Comparison of ENCODE assay signal across 10 cellular contexts in genomic region chr19:47445937-47446402, GRCh38. TPM values are rescaled to one million over a fixed set of nuclear protein-coding genes. Genes with fewer than 3 reads are reported as not detected.
DNase-seq lines count a peak whose midpoint lies in the region; ATAC-seq, FAIRE-seq and TF ChIP-seq lines count a peak whose summit lies in the region.
"Had no signal": no experiment of that assay in that cellular context is flagged by ENCODE, and none has a peak within 500 bp of the region (broad histone marks: within the 10 kb centered on the region; RNA-seq: fewer than 3 reads in every experiment).

No MANE protein-coding gene starts in this region.

- TF ChIP-seq CTCF in K562 (IDR thresholded peaks at IDR 0.05 in 2 of 3, conservative IDR thresholded peaks at IDR 0.05 in 1 of 3; ENCODE audit: insufficient read depth in 2 of 3, low read depth in 1 of 3, low read length in 3 of 3) = no peak
- TF ChIP-seq CTCF in upper lobe of left lung (IDR thresholded peaks at IDR 0.05) = no peak
- TF ChIP-seq CTCF in esophagus squamous epithelium (IDR thresholded peaks at IDR 0.05) = no peak

- H3K9me3 ChIP-seq in BLaER1 (no peaks in the 10 kb centered on the region), K562 (replicated peaks; ENCODE audit: control insufficient read depth, insufficient read depth, low read depth, low read length) (no peaks in the 10 kb centered on the region), upper lobe of left lung (peaks cover 0 to 6% (median 0%) of the 10 kb centered on the region in 4 donors), esophagus squamous epithelium (no peaks in the 10 kb centered on the region)

- DNase-seq in Jurkat, Clone E6-1 (ENCODE audit: low read depth, low spot score) = peak; percentile 76
- DNase-seq in T-helper 2 cell treated with Interferon-gamma antibody and Interleukin-4, amounts not matched to agents 5 μg/mL and 100 μg/mL, for 36 hours (ENCODE audit: low spot score) = peak; percentile 46
- DNase-seq in K562 (ENCODE audit: extremely low read depth in 1 of 4, low spot score in 3 of 4) (peak; percentile 61 to 76 (median 74)), naive B cell (peak; percentile 48), upper lobe of left lung (peak; percentile 42 to 84), esophagus squamous epithelium (lab: John Stamatoyannopoulos, UW) (no peak), middle frontal gyrus (ENCODE audit: extremely low spot score, low spot score) (no peak)

- in situ Hi-C loops in K562 (cut with MboI) = no loop called here

- no TSS peak for BruUV-seq in K562 (replicated peaks; lab: Mats Ljungman, UMichigan)

- no peaks in the 10 kb centered on the region for H3K9me3 Mint-ChIP-seq in T-helper 2 cell treated with Interferon-gamma antibody and Interleukin-4, amounts not matched to agents 5 μg/mL and 100 μg/mL, for 36 hours
- H3K9me3 Mint-ChIP-seq in naive B cell = peaks cover 6 to 19% (median 11%) of the 10 kb centered on the region in 7 donors

- H3K4me3 ChIP-seq in BLaER1 (no peak overlapping the region), K562 (peak overlapping the region; percentile 5; the same call in 1 of the 2 replicates), upper lobe of left lung (no peak overlapping the region), esophagus squamous epithelium (peak overlapping the region in 1 of 4 donors; percentile 5)
- peak overlapping the region; percentile 40 for H3K4me3 ChIP-seq in Jurkat, Clone E6-1 (ENCODE audit: low read length)

- H3K79me2 ChIP-seq in K562 (ENCODE audit: control insufficient read depth, insufficient read depth, low read length) = no peaks in the 10 kb centered on the region

- no peaks in the 10 kb centered on the region for H3K36me3 Mint-ChIP-seq in T-helper 2 cell treated with Interferon-gamma antibody and Interleukin-4, amounts not matched to agents 5 μg/mL and 100 μg/mL, for 36 hours (ENCODE audit: low read depth)
- peaks cover 0 to 33% of the 10 kb centered on the region in 2 donors for H3K36me3 Mint-ChIP-seq in naive B cell

- TF ChIP-seq POLR2A in K562 (conservative IDR thresholded peaks at IDR 0.05) (no peak), upper lobe of left lung (IDR thresholded peaks at IDR 0.05) (no peak), esophagus squamous epithelium (IDR thresholded peaks at IDR 0.05) (no peak)

- no peak overlapping the region for H3K9ac ChIP-seq in BLaER1
- peak overlapping the region in 1 of 2 experiments; percentile 82; a peak in 1 of 4 replicates for H3K9ac ChIP-seq in K562 (ENCODE audit: insufficient read depth in 1 of 2, low read depth in 2 of 2, low read length in 2 of 2)

- H3K27ac ChIP-seq in BLaER1 (no peak overlapping the region), K562 (ENCODE audit: extremely low read depth, low read depth, low read length) (no peak overlapping the region), upper lobe of left lung (no peak overlapping the region), esophagus squamous epithelium (no peak overlapping the region)

- H3K27me3 Mint-ChIP-seq in T-helper 2 cell treated with Interferon-gamma antibody and Interleukin-4, amounts not matched to agents 5 μg/mL and 100 μg/mL, for 36 hours (ENCODE audit: low read depth) = peaks cover 68% of the 10 kb centered on the region
- H3K27me3 Mint-ChIP-seq in naive B cell = peaks cover 83 to 93% (median 83%) of the 10 kb centered on the region in 3 donors

- H4K20me1 ChIP-seq in BLaER1 (peaks cover 50% of the 10 kb centered on the region; the same call in 1 of the 2 replicates), K562 (replicated peaks; ENCODE audit: control insufficient read depth, insufficient read depth, low read length) (peaks cover 7% of the 10 kb centered on the region; the same call in 1 of the 2 replicates)

- intact Hi-C loops in K562 (cut with micrococcal nuclease) (loop anchor here (10.0 kb wide), 1 partner anchor 159 kb away; the partner anchor contains the start of gene BICRA), esophagus squamous epithelium (cut with DNase I) (no loop called here)

- 0% methylated on average over 7 of the region's 22 CpGs for WGBS in K562 (ENCODE audit: insufficient coverage, low coverage, missing lambda C conversion rate)
- WGBS in upper lobe of left lung, 2 donors = 4% methylated on average over 19 to 21 of the region's 22 CpGs
- 3 to 6% methylated on average over 19 to 21 of the region's 22 CpGs for WGBS in esophagus squamous epithelium, 2 donors

- CTCF ChIA-PET in K562 (lab: Yijun Ruan, JAX; ENCODE audit: low intra/inter-chr PET ratio) = no interaction called here

- H3K4me1 ChIP-seq in BLaER1 (peaks cover 14% of the 10 kb centered on the region; the same call in 1 of the 2 replicates), K562 (replicated peaks in 1 of 2; ENCODE audit: control insufficient read depth in 2 of 2, insufficient read depth in 2 of 2, low read length in 2 of 2) (peaks cover 13 to 39% of the 10 kb centered on the region in 2 experiments; a peak in 4 of 5 replicates), upper lobe of left lung (peaks cover 9 to 42% (median 29%) of the 10 kb centered on the region in 4 donors), esophagus squamous epithelium (peaks cover 4 to 39% (median 16%) of the 10 kb centered on the region in 3 donors)

- H3K27me3 ChIP-seq in BLaER1 (peaks cover 84% of the 10 kb centered on the region), K562 (ENCODE audit: control insufficient read depth in 2 of 2, insufficient read depth in 2 of 2, low read length in 2 of 2) (peaks cover 19 to 46% of the 10 kb centered on the region in 2 experiments; a peak in 4 of 5 replicates), upper lobe of left lung (peaks cover 0 to 54% (median 30%) of the 10 kb centered on the region in 4 donors), esophagus squamous epithelium (peaks cover 6 to 97% (median 15%) of the 10 kb centered on the region in 4 donors)

- POLR2A ChIA-PET in K562 (lab: Yijun Ruan, JAX) = interaction anchor here (0.6 to 0.9 kb wide), 3 partner anchors 8 to 16 kb away, joined by 3 to 6 read pairs (median 3); no protein-coding TSS in a partner anchor

- H3K4me2 ChIP-seq in BLaER1 (peak overlapping the region; percentile 59), K562 (ENCODE audit: insufficient read depth, low read length) (peak overlapping the region; percentile 97)

- ATAC-seq in K562 = peak; percentile 12; the same call in 2 of the 3 replicates
- peak; percentile 88 to 94 for ATAC-seq in naive B cell (ENCODE audit: low read depth in 2 of 2)
- ATAC-seq in upper lobe of left lung (ENCODE audit: low FRiP score in 2 of 2) = peak; percentile 49 to 56

- TF ChIP-seq EP300 in K562 (IDR thresholded peaks at IDR 0.05; ENCODE audit: low read length) = no peak
- TF ChIP-seq EP300 in upper lobe of left lung (IDR thresholded peaks at IDR 0.05) = no peak

- peaks cover 5% of the 10 kb centered on the region for H3K9me1 ChIP-seq in K562 (ENCODE audit: control insufficient read depth, insufficient read depth, low read length)

- no peaks in the 10 kb centered on the region for H3K36me3 ChIP-seq in BLaER1
- no peaks in the 10 kb centered on the region for H3K36me3 ChIP-seq in K562 (ENCODE audit: control insufficient read depth, insufficient read depth, low read length)
- H3K36me3 ChIP-seq in upper lobe of left lung = no peaks in the 10 kb centered on the region
- H3K36me3 ChIP-seq in esophagus squamous epithelium = no peaks in the 10 kb centered on the region

- no peak overlapping the region for H3K27ac Mint-ChIP-seq in T-helper 2 cell treated with Interferon-gamma antibody and Interleukin-4, amounts not matched to agents 5 μg/mL and 100 μg/mL, for 36 hours
- peak overlapping the region in 3 of 6 donors; percentile 3 to 86 (median 63) for H3K27ac Mint-ChIP-seq in naive B cell

- peak overlapping the region; percentile 78 for H3K4me3 Mint-ChIP-seq in T-helper 2 cell treated with Interferon-gamma antibody and Interleukin-4, amounts not matched to agents 5 μg/mL and 100 μg/mL, for 36 hours
- peak overlapping the region; percentile 33 to 90 (median 79) for H3K4me3 Mint-ChIP-seq in naive B cell

- H2AFZ ChIP-seq in K562 (ENCODE audit: low read depth, low read length) = peak overlapping the region; percentile 100

- TF ChIP-seq RAD21 in K562 (CRISPR knock-in tag; conservative IDR thresholded peaks at IDR 0.05 in 1 of 2, IDR thresholded peaks at IDR 0.05 in 1 of 2) = no peak

- no peak for FAIRE-seq in K562 (lab: Jason Lieb, UNC)
- FAIRE-seq: colon, GM18507 had no signal

- H3K4me1 Mint-ChIP-seq in T-helper 2 cell treated with Interferon-gamma antibody and Interleukin-4, amounts not matched to agents 5 μg/mL and 100 μg/mL, for 36 hours (ENCODE audit: low read depth) = peaks cover 30% of the 10 kb centered on the region
- H3K4me1 Mint-ChIP-seq in naive B cell = peaks cover 31 to 43% (median 37%) of the 10 kb centered on the region in 3 donors

RNA-seq across cellular contexts. Expression of gene SLC8A2, which starts 25.7 kb away (rescaled TPM):
- not detected for polyA plus RNA-seq in Jurkat, Clone E6-1 (2012; ENCODE audit: insufficient read depth, insufficient read length)
- total RNA-seq in K562 (2011; cell fraction: chromatin; rRNA removed; ENCODE audit: low replicate concordance) = 1.0 and 3.4 TPM in 2 replicates
- 1.2 and 2.0 TPM in 2 replicates for total RNA-seq in K562 (2011; cell fraction: nucleolus; rRNA removed)
- 1.0 and 1.5 TPM in 2 replicates for total RNA-seq in K562 (2011; cell fraction: nucleoplasm; rRNA removed)
- 0.64 and 0.86 TPM in 2 replicates for total RNA-seq in K562 (2014; rRNA removed)
- total RNA-seq in K562 (2014; rRNA removed; fragmentation: Illumina TruSeq; extraction: Trizol) = 0.10 and 0.15 TPM in 2 replicates
- 0.30 TPM in 1 of 2 replicates, not detected in the other for total RNA-seq in K562 (2015; rRNA removed; fragmentation: Illumina TruSeq; extraction: Trizol)
- total RNA-seq in K562 (2021) = 0.60 and 0.66 TPM in 2 replicates
- 0.09 and 0.17 TPM in 2 replicates for polyA plus RNA-seq in K562 (2011; rRNA removed)
- polyA plus RNA-seq in K562 (2011; cell fraction: cytosol; rRNA removed) = 0.21 and 1.7 TPM in 2 replicates
- 0.48 and 1.0 TPM in 2 replicates for polyA plus RNA-seq in K562 (2011; cell fraction: nucleus; rRNA removed)
- 0.61 and 0.62 TPM in 2 replicates for polyA plus RNA-seq in K562 (2012)
- polyA plus RNA-seq in K562 (2014; fragmentation: Illumina TruSeq; extraction: Trizol) = 0.07 and 0.43 TPM in 2 replicates
- not detected for polyA plus RNA-seq in K562 (2014; fragmentation: Nextera tagmentation; extraction: Ambion mirVana)
- 0.18 and 0.32 TPM in 2 replicates for polyA plus RNA-seq in K562 (2014; rRNA removed)
- 0.42 and 0.49 TPM in 2 replicates for polyA minus RNA-seq in K562 (2011; rRNA and poly(A)+ RNA removed)
- not detected in 2 replicates for polyA minus RNA-seq in K562 (2011; cell fraction: cytosol; rRNA and poly(A)+ RNA removed)
- polyA minus RNA-seq in K562 (2011; cell fraction: nucleus; rRNA and poly(A)+ RNA removed) = 0.27 and 0.56 TPM in 2 replicates
- not detected for polyA plus RNA-seq in naive B cell (ENCODE audit: low read depth in 6 of 6)
- total RNA-seq in upper lobe of left lung = under 1 TPM in 3 of 6 donors, not detected in 3; 0.11 to 0.64 (median 0.15) TPM
- 1 to 10 TPM in 2 of 4 donors, under 1 TPM in 1, not detected in 1; 0.08 to 5.0 (median 3.6) TPM for total RNA-seq in esophagus squamous epithelium

RNA-seq across cellular contexts. Expression of gene MEIS3, which starts 26.6 kb away (rescaled TPM):
- polyA plus RNA-seq in Jurkat, Clone E6-1 (2012; ENCODE audit: insufficient read depth, insufficient read length) = 0.81 TPM
- 4.0 and 10.9 TPM in 2 replicates for total RNA-seq in K562 (2011; cell fraction: chromatin; rRNA removed; ENCODE audit: low replicate concordance)
- total RNA-seq in K562 (2011; cell fraction: nucleolus; rRNA removed) = 3.2 and 4.7 TPM in 2 replicates
- 5.1 and 13.7 TPM in 2 replicates for total RNA-seq in K562 (2011; cell fraction: nucleoplasm; rRNA removed)
- total RNA-seq in K562 (2014; rRNA removed) (0.18 and 0.33 TPM in 2 replicates), K562 (2014; rRNA removed; fragmentation: Illumina TruSeq; extraction: Trizol) (0.32 and 0.36 TPM in 2 replicates), K562 (2015; rRNA removed; fragmentation: Illumina TruSeq; extraction: Trizol) (0.11 and 0.19 TPM in 2 replicates), K562 (2021) (0.67 and 0.71 TPM in 2 replicates), upper lobe of left lung (1 to 10 TPM in 5 of 6 donors, not detected in 1; 1.7 to 7.1 (median 3.8) TPM), esophagus squamous epithelium (10 to 100 TPM in 1 of 4 donors, 1 to 10 TPM in 3; 1.0 to 13.5 (median 3.9) TPM)
- polyA plus RNA-seq in K562 (2011; rRNA removed) (0.21 and 0.80 TPM in 2 replicates), K562 (2014; fragmentation: Illumina TruSeq; extraction: Trizol) (0.28 and 0.46 TPM in 2 replicates), K562 (2014; fragmentation: Nextera tagmentation; extraction: Ambion mirVana) (under 1 TPM in 1 of 2 experiments, not detected in 1; 0.06 TPM), K562 (2014; rRNA removed) (0.74 and 0.80 TPM in 2 replicates), naive B cell (ENCODE audit: low read depth in 6 of 6) (not detected)
- polyA plus RNA-seq in K562 (2011; cell fraction: cytosol; rRNA removed) = 0.63 and 1.7 TPM in 2 replicates
- 1.5 and 2.5 TPM in 2 replicates for polyA plus RNA-seq in K562 (2011; cell fraction: nucleus; rRNA removed)
- polyA plus RNA-seq in K562 (2012) = 0.57 and 2.9 TPM in 2 replicates
- polyA minus RNA-seq in K562 (2011; rRNA and poly(A)+ RNA removed) = 0.60 and 0.66 TPM in 2 replicates
- 1.0 and 1.5 TPM in 2 replicates for polyA minus RNA-seq in K562 (2011; cell fraction: cytosol; rRNA and poly(A)+ RNA removed)
- 0.94 and 2.4 TPM in 2 replicates for polyA minus RNA-seq in K562 (2011; cell fraction: nucleus; rRNA and poly(A)+ RNA removed)

RNA-seq across cellular contexts. Expression of gene KPTN, which starts 38.0 kb away (rescaled TPM):
- 20.6 TPM for polyA plus RNA-seq in Jurkat, Clone E6-1 (2012; ENCODE audit: insufficient read depth, insufficient read length)
- total RNA-seq in K562 (2011; cell fraction: chromatin; rRNA removed; ENCODE audit: low replicate concordance) = 6.2 and 16.4 TPM in 2 replicates
- total RNA-seq in K562 (2011; cell fraction: nucleolus; rRNA removed) = 13.6 and 14.7 TPM in 2 replicates
- total RNA-seq in K562 (2011; cell fraction: nucleoplasm; rRNA removed) = 7.3 and 7.6 TPM in 2 replicates
- total RNA-seq in K562 (2014; rRNA removed) (8.5 and 11.9 TPM in 2 replicates), K562 (2014; rRNA removed; fragmentation: Illumina TruSeq; extraction: Trizol) (4.9 and 6.4 TPM in 2 replicates), K562 (2015; rRNA removed; fragmentation: Illumina TruSeq; extraction: Trizol) (7.8 and 8.0 TPM in 2 replicates), K562 (2021) (14.3 and 16.3 TPM in 2 replicates), upper lobe of left lung (10 to 100 TPM in 2 of 6 donors, 1 to 10 TPM in 4; 3.5 to 15.8 (median 7.4) TPM), esophagus squamous epithelium (1 to 10 TPM; 5.6 to 9.4 (median 8.4) TPM)
- polyA plus RNA-seq in K562 (2011; rRNA removed) (10.0 and 10.5 TPM in 2 replicates), K562 (2014; fragmentation: Illumina TruSeq; extraction: Trizol) (12.3 and 18.2 TPM in 2 replicates), K562 (2014; fragmentation: Nextera tagmentation; extraction: Ambion mirVana) (1 to 10 TPM in 1 of 2 experiments, under 1 TPM in 1; 0.56 to 2.7 TPM), K562 (2014; rRNA removed) (16.2 and 18.6 TPM in 2 replicates), naive B cell (ENCODE audit: low read depth in 6 of 6) (10 to 100 TPM in 2 of 6 donors, 1 to 10 TPM in 4; 6.1 to 25.8 (median 9.3) TPM)
- polyA plus RNA-seq in K562 (2011; cell fraction: cytosol; rRNA removed) = 9.7 and 17.1 TPM in 2 replicates
- 28.4 and 49.7 TPM in 2 replicates for polyA plus RNA-seq in K562 (2011; cell fraction: nucleus; rRNA removed)
- 11.8 and 12.7 TPM in 2 replicates for polyA plus RNA-seq in K562 (2012)
- polyA minus RNA-seq in K562 (2011; rRNA and poly(A)+ RNA removed) = 2.6 and 4.0 TPM in 2 replicates
- 2.9 and 5.1 TPM in 2 replicates for polyA minus RNA-seq in K562 (2011; cell fraction: cytosol; rRNA and poly(A)+ RNA removed)
- polyA minus RNA-seq in K562 (2011; cell fraction: nucleus; rRNA and poly(A)+ RNA removed) = 2.8 TPM in 2 replicates

Comparison
In these comparisons a context has a peak if more than half of its experiments do, and no peak if none do; other contexts are left out.
1. H3K4me3 ChIP-seq: peak in Jurkat, Clone E6-1 (single experiment) and K562 (single experiment); none in BLaER1 (single experiment) and upper lobe of left lung (0 of 4).
2. DNase-seq: peak in Jurkat, Clone E6-1 (single experiment), T-helper 2 cell treated with Interferon-gamma antibody and Interleukin-4, amounts not matched to agents 5 μg/mL and 100 μg/mL, for 36 hours (single experiment), K562 (4 of 4), naive B cell (single experiment) and upper lobe of left lung (2 of 2); none in esophagus squamous epithelium (single experiment) and middle frontal gyrus (single experiment).
3. ATAC-seq: peak in every context shown above with its lines; median percentile 91 in naive B cell; 52 in upper lobe of left lung; 12 in K562.